ENCODE assay signal across 18 cellular contexts in genomic region chr4:108383157-108383556, GRCh38.
DNase-seq lines count a peak whose midpoint lies in the region; ATAC-seq and TF ChIP-seq lines count a peak whose summit lies in the region.
"Had no signal": no experiment of that assay in that cellular context is flagged by ENCODE, and none has a peak within 500 bp of the region (broad histone marks: within the 10 kb centered on the region; RNA-seq: fewer than 3 reads in every experiment).

No MANE protein-coding gene starts in this region.

- no peaks in the 10 kb centered on the region for H3K79me2 ChIP-seq in Loucy (ENCODE audit: insufficient read depth, low read length)

- H3F3A ChIP-seq in Loucy (ENCODE audit: low read depth) = no peaks in the 10 kb centered on the region; the same call in 1 of the 2 replicates

- no peaks in the 10 kb centered on the region for H3K4me1 Mint-ChIP-seq in activated T-cell treated with anti-CD3 and anti-CD28 coated beads, Interleukin-2, amount 50 U/mL, for 72 hours (ENCODE audit: low read depth)
- peaks cover 11% of the 10 kb centered on the region for H3K4me1 Mint-ChIP-seq in mesothelial cell of epicardium

- no peaks in the 10 kb centered on the region for H3K9me3 Mint-ChIP-seq in activated T-cell treated with anti-CD3 and anti-CD28 coated beads, Interleukin-2, amount 50 U/mL, for 72 hours
- peaks cover 5% of the 10 kb centered on the region for H3K9me3 Mint-ChIP-seq in mesothelial cell of epicardium
- H3K9me3 Mint-ChIP-seq: GM23338 had no signal

- no peaks in the 10 kb centered on the region for H3K27me3 Mint-ChIP-seq in activated T-cell treated with anti-CD3 and anti-CD28 coated beads, Interleukin-2, amount 50 U/mL, for 72 hours (ENCODE audit: low read depth)
- H3K27me3 Mint-ChIP-seq in mesothelial cell of epicardium (ENCODE audit: low read depth) = no peaks in the 10 kb centered on the region

- H4K20me1 ChIP-seq in Loucy (ENCODE audit: insufficient read depth, low read length, poor library complexity, severe bottlenecking) = no peaks in the 10 kb centered on the region

- no peaks in the 10 kb centered on the region for H3K36me3 Mint-ChIP-seq in activated T-cell treated with anti-CD3 and anti-CD28 coated beads, Interleukin-2, amount 50 U/mL, for 72 hours (ENCODE audit: insufficient read depth in 2 of 2)
- H3K36me3 Mint-ChIP-seq in mesothelial cell of epicardium = no peaks in the 10 kb centered on the region
- H3K36me3 Mint-ChIP-seq: CD4-positive, alpha-beta memory T cell had no signal

- H3K4me3 Mint-ChIP-seq in activated T-cell treated with anti-CD3 and anti-CD28 coated beads, Interleukin-2, amount 50 U/mL, for 72 hours = no peak overlapping the region
- no peak overlapping the region for H3K4me3 Mint-ChIP-seq in mesothelial cell of epicardium
- H3K4me3 Mint-ChIP-seq: B cell; CD4-positive, alpha-beta memory T cell; GM23338; H9 had no signal

- no peaks in the 10 kb centered on the region for H3K9me2 ChIP-seq in Loucy (replicated peaks; ENCODE audit: low read depth, low read length)

- no peaks in the 10 kb centered on the region for H3K27me3 ChIP-seq in Loucy (ENCODE audit: insufficient read depth, low read length, poor library complexity, severe bottlenecking)

- H3K9me3 ChIP-seq in Loucy (ENCODE audit: insufficient read depth, low read depth, low read length) = 0 out of 2 replicates have a peak, but pooled peaks cover 5% of the 10 kb centered on the region

- H3K27ac Mint-ChIP-seq in activated T-cell treated with anti-CD3 and anti-CD28 coated beads, Interleukin-2, amount 50 U/mL, for 72 hours = peak overlapping the region; percentile 30
- H3K27ac Mint-ChIP-seq in mesothelial cell of epicardium = peak overlapping the region; percentile 47
- H3K27ac Mint-ChIP-seq: B cell; CD4-positive, alpha-beta memory T cell; GM23338; H9 had no signal

- no peak overlapping the region for H3K4me3 ChIP-seq in Loucy (ENCODE audit: low read length, poor library complexity, severe bottlenecking)
- H3K4me3 ChIP-seq: GM12878, GM23338 had no signal

- peak overlapping the region; percentile 2 for H3K4me2 ChIP-seq in Loucy (ENCODE audit: low read depth, low read length, poor library complexity, severe bottlenecking)
- H3K4me2 ChIP-seq: GM23338 had no signal

- H3K36me3 ChIP-seq in Loucy (ENCODE audit: insufficient read depth, low read length) = no peaks in the 10 kb centered on the region

- TF ChIP-seq CTCF in Loucy (conservative IDR thresholded peaks at IDR 0.05; ENCODE audit: low read length) (no peak), mesothelial cell of epicardium (IDR thresholded peaks at IDR 0.05; ENCODE audit: unreplicated experiment) (no peak)

- DNase-seq in activated T-cell treated with anti-CD3 and anti-CD28 coated beads, Interleukin-2, amount 50 U/mL, for 72 hours = no peak
- DNase-seq in activated T-cell treated with anti-CD3 and anti-CD28 coated beads, Interleukin-2, amount 50 U/mL, for 48 hours = no peak
- no peak for DNase-seq in mesothelial cell of epicardium (ENCODE audit: low spot score in 2 of 2, unreplicated experiment in 2 of 2)
- no peak for DNase-seq in NCI-H1694 treated with DMSO at 0.1 percent for 48 hours (lab: John Stamatoyannopoulos, UW)
- no peak for DNase-seq in NCI-H2029 treated with DMSO at 0.1 percent for 48 hours (lab: John Stamatoyannopoulos, UW)
- no peak for DNase-seq in NCI-H2227 (lab: John Stamatoyannopoulos, UW; ENCODE audit: unreplicated experiment)
- DNase-seq: C1 segment of cervical spinal cord; Calu3; CD4-positive, alpha-beta memory T cell; COR-L47; DMS53; DMS79 treated with DMSO at 0.1 percent for 48 hours; H9 had no signal

- no peak overlapping the region; the same call in 1 of the 2 replicates for H2AFZ ChIP-seq in Loucy (ENCODE audit: low read length)
- H2AFZ ChIP-seq: GM23338 had no signal

- H3K4me1 ChIP-seq in Loucy (ENCODE audit: insufficient read depth, low read length, poor library complexity, severe bottlenecking) = peaks cover 60% of the 10 kb centered on the region

- peak overlapping the region; percentile 15 for H3K9ac ChIP-seq in Loucy (ENCODE audit: low read depth, low read length, poor library complexity, severe bottlenecking)

- no peak for ATAC-seq in activated T-cell treated with anti-CD3 and anti-CD28 coated beads, Interleukin-2, amount 50 U/mL, for 72 hours (replicated peaks in 1 of 2)
- ATAC-seq: GM12878, GM23338, HCT116 had no signal
